10 cellular contexts compared by ENCODE assay signal in the genomic region with DNA sequence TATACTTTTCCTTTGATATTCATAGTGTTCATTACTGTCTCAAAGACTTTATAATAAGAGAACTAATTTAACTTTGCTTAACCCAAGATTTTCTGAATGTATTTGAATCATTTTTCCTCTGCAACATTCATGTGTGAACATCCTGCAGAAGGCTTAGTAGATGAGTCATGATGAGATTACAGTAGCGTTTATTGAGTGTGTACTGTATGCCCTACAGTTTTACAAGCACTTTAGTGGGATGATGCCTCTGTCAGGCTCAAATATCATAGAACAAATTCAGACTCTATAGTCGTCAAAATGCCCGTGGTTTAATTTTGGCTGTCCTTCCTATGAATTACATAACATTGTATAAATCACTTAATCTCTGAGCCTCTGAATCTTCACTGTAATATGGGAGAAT. TPM values are rescaled to one million over a fixed set of nuclear protein-coding genes. Genes with fewer than 3 reads are reported as not detected.
DNase-seq lines count a peak whose midpoint lies in the region; ATAC-seq, FAIRE-seq and TF ChIP-seq lines count a peak whose summit lies in the region.
"Had no signal": no experiment of that assay in that cellular context is flagged by ENCODE, and none has a peak within 500 bp of the region (broad histone marks: within the 10 kb centered on the region; RNA-seq: fewer than 3 reads in every experiment).

No MANE protein-coding gene starts in this region.

- peak overlapping the region; percentile 93 for H3K27ac Mint-ChIP-seq in activated CD4-positive, alpha-beta T cell treated with anti-CD3 and anti-CD28 coated beads, Interleukin-2, amount 10 ng/mL, durations not matched to agents 24 days and 14 days

- TF ChIP-seq CTCF in bronchial epithelial cell (IDR thresholded peaks at IDR 0.05; ENCODE audit: insufficient read depth, low read length, severe bottlenecking): no peak

- peaks cover 27% of the 10 kb centered on the region for H3K36me3 Mint-ChIP-seq in activated CD4-positive, alpha-beta T cell treated with anti-CD3 and anti-CD28 coated beads, Interleukin-2, amount 10 ng/mL, durations not matched to agents 24 days and 14 days (ENCODE audit: low read depth)

- H3K9me3 Mint-ChIP-seq in activated CD4-positive, alpha-beta T cell treated with anti-CD3 and anti-CD28 coated beads, Interleukin-2, amount 10 ng/mL, durations not matched to agents 24 days and 14 days: peaks cover 6% of the 10 kb centered on the region

- no peaks in the 10 kb centered on the region for H3K27me3 Mint-ChIP-seq in activated CD4-positive, alpha-beta T cell treated with anti-CD3 and anti-CD28 coated beads, Interleukin-2, amount 10 ng/mL, durations not matched to agents 24 days and 14 days

- H3K4me1 Mint-ChIP-seq in activated CD4-positive, alpha-beta T cell treated with anti-CD3 and anti-CD28 coated beads, Interleukin-2, amount 10 ng/mL, durations not matched to agents 24 days and 14 days: peaks cover 87% of the 10 kb centered on the region

- intact Hi-C loops in activated CD4-positive, alpha-beta T cell treated with anti-CD3 and anti-CD28 coated beads, Interleukin-2, amount 10 ng/mL, durations not matched to agents 24 days and 14 days (cut with micrococcal nuclease): loop anchor here (5.0 to 10.0 kb wide), 2 partner anchors 1227 to 1456 kb away; no protein-coding TSS in a partner anchor

- ATAC-seq in stimulated activated naive CD8-positive, alpha-beta T cell treated with anti-CD3 and anti-CD28 coated beads, Interleukin-15, Interleukin-2, amounts not matched to agents 100 U/mL and 50 U/mL, for 24 hours: peak; percentile 45

- no peaks in the 10 kb centered on the region for H3K36me3 ChIP-seq in bronchial epithelial cell (ENCODE audit: control insufficient read depth, insufficient read depth, low read length)

- no peaks in the 10 kb centered on the region for H3K27me3 ChIP-seq in bronchial epithelial cell (ENCODE audit: control insufficient read depth, insufficient read depth, low read length)

- peak; percentile 65 for DNase-seq in activated CD4-positive, alpha-beta T cell treated with anti-CD3 and anti-CD28 coated beads, Interleukin-2, amount 10 ng/mL, durations not matched to agents 24 days and 14 days
- no peak for DNase-seq in activated CD4-positive, alpha-beta T cell treated with anti-CD3 and anti-CD28 coated beads for 1 hour
- DNase-seq in NCI-H226 (peak; percentile 52), bronchial epithelial cell (ENCODE audit: low read depth) (peak; percentile 62), dedifferentiated amniotic fluid mesenchymal stem cell (ENCODE audit: extremely low spot score) (no peak), cerebellar nuclear complex (lab: John Stamatoyannopoulos, UW) (no peak), Ammon's horn (ENCODE audit: low spot score) (no peak)
- DNase-seq in stimulated activated naive CD8-positive, alpha-beta T cell treated with anti-CD3 and anti-CD28 coated beads, Interleukin-15, Interleukin-2, amounts not matched to agents 100 U/mL and 50 U/mL, for 24 hours: no peak
- DNase-seq: ACHN, SHP77 treated with DMSO at 0.1 percent for 48 hours had no signal

- H3K4me3 Mint-ChIP-seq in activated CD4-positive, alpha-beta T cell treated with anti-CD3 and anti-CD28 coated beads, Interleukin-2, amount 10 ng/mL, durations not matched to agents 24 days and 14 days: peak overlapping the region; percentile 75

- no peak overlapping the region for H3K4me3 ChIP-seq in bronchial epithelial cell (ENCODE audit: low read depth, low read length)

- no peak for FAIRE-seq in bronchial epithelial cell (lab: Jason Lieb, UNC)

RNA-seq across cellular contexts. Expression of gene FYB1, which starts 41.2 kb away (rescaled TPM):
- 84.9 and 93.7 TPM in 2 replicates for total RNA-seq in activated CD4-positive, alpha-beta T cell treated with anti-CD3 and anti-CD28 coated beads, Interleukin-2, amount 10 ng/mL, durations not matched to agents 24 days and 14 days
- total RNA-seq in bronchial epithelial cell: 0.13 and 0.26 TPM in 2 replicates

Comparison
In these comparisons a context has a peak if more than half of its experiments do, and no peak if none do; other contexts are left out.
1. DNase-seq: peak in activated CD4-positive, alpha-beta T cell treated with anti-CD3 and anti-CD28 coated beads, Interleukin-2, amount 10 ng/mL, durations not matched to agents 24 days and 14 days (single experiment), NCI-H226 (single experiment) and bronchial epithelial cell (single experiment); none in activated CD4-positive, alpha-beta T cell treated with anti-CD3 and anti-CD28 coated beads for 1 hour (single experiment), stimulated activated naive CD8-positive, alpha-beta T cell treated with anti-CD3 and anti-CD28 coated beads, Interleukin-15, Interleukin-2, amounts not matched to agents 100 U/mL and 50 U/mL, for 24 hours (single experiment), dedifferentiated amniotic fluid mesenchymal stem cell (single experiment), cerebellar nuclear complex (0 of 2) and Ammon's horn (single experiment).
2. RNA of gene FYB1, which starts 41.2 kb away (total RNA-seq): 84.9 to 93.7 TPM in activated CD4-positive, alpha-beta T cell treated with anti-CD3 and anti-CD28 coated beads, Interleukin-2, amount 10 ng/mL, durations not matched to agents 24 days and 14 days; 0.13 to 0.26 TPM in bronchial epithelial cell; every median in the first group is over 10 times any median in the second.